ENCODE assay signal across 8 cellular contexts in the genomic region with DNA sequence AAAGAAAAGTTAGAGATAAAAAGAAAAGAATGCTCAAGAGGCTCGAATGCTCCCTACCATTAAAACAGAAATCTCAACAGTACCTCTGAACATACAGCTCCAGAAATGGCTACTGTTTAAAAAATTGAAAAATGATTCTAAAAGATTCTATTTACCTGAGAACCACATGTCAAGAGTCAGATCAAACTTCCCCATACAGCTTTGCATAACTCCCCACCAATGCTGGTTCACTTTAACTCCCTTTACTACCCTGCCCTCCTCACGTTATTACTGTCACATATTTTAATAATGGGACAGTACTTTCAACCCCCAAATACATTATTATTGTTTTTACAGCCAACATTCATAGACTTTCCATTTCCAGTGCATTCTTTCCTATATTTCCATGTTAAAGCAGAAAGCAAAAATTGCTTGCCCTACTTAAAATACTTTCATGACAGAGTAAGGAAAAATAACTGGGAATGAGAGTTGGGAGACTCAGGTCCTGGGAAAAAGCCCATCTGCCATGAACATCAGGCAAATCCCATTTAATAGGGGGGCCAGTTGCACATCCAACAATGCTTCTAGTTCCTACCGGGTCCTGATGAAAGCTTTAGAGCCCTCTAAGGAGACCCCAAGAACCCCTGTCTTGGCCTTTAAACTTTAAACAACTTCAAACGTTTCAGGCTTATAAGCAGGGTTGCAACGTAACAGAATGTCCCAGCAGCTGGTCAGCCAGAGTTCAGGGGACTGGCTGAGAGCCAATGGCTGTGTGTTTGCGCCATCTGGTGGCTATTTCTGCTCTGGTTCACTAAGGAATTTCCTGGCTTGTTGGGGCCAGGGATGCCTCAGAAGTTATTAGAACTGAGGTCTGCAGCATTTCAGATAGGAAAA.
A peak's percentile ranks its signal among the peaks of the same experiment; 100 is the strongest.
DNase-seq lines count a peak whose midpoint lies in the region; ATAC-seq and TF ChIP-seq lines count a peak whose summit lies in the region.

No MANE protein-coding gene starts in this region.

- no peaks in the 10 kb centered on the region for H3K9me1 ChIP-seq in IMR-90 (ENCODE audit: insufficient read depth, low read length)

- no peak overlapping the region for H2AK5ac ChIP-seq in IMR-90 (ENCODE audit: low read depth, low read length)

- H3K27me3 ChIP-seq in IMR-90 (ENCODE audit: control insufficient read depth, insufficient read depth, low read length): no peaks in the 10 kb centered on the region
- no peaks in the 10 kb centered on the region for H3K27me3 ChIP-seq in neural cell (ENCODE audit: insufficient read depth, low read depth, low read length)

- H3K9me3 ChIP-seq in IMR-90 (ENCODE audit: control insufficient read depth, insufficient read depth, low read length) (no peaks in the 10 kb centered on the region), neural cell (ENCODE audit: low read length) (no peaks in the 10 kb centered on the region)

- H3K4me1 Mint-ChIP-seq in activated T-helper 2 cell treated with anti-CD3 and anti-CD28 coated beads, Interferon-gamma antibody, Interleukin-2, Interleukin-4, amounts not matched to agents 10 μg/mL and 5 μg/mL and 100 μg/mL, durations not matched to agents 14 hours and 24 hours and 36 hours (ENCODE audit: low read depth): peaks cover 13% of the 10 kb centered on the region

- H3K23ac ChIP-seq in IMR-90 (ENCODE audit: low read depth, low read length): no peak overlapping the region

- WGBS in IMR-90 (ENCODE audit: extremely low coverage in 2 of 2, insufficient read length in 1 of 2), 2 experiments: no CpG with 5 or more reads among the region's 6 CpGs

- no peak overlapping the region for H4K91ac ChIP-seq in IMR-90 (ENCODE audit: insufficient read depth, low read depth, low read length)

- no peaks in the 10 kb centered on the region for H3K36me3 ChIP-seq in IMR-90 (ENCODE audit: control insufficient read depth, insufficient read depth, low read length)
- no peaks in the 10 kb centered on the region for H3K36me3 ChIP-seq in neural cell (ENCODE audit: insufficient read depth, low read length)

- H3K9me2 ChIP-seq in neural cell (ENCODE audit: insufficient read depth, low read length): no peaks in the 10 kb centered on the region

- H4K20me1 ChIP-seq in IMR-90 (ENCODE audit: insufficient read depth, low read length) (no peaks in the 10 kb centered on the region), neural cell (ENCODE audit: insufficient read depth) (no peaks in the 10 kb centered on the region)

- DNase-seq in SIG-M5 treated with dmso at 0.1 percent for 504 hours (lab: John Stamatoyannopoulos, UW; ENCODE audit: unreplicated experiment) (peak; percentile 61), SIG-M5 (lab: John Stamatoyannopoulos, UW) (no peak), IMR-90 (peak; percentile 68), OCI-M1 (lab: John Stamatoyannopoulos, UW) (peak; percentile 75), fibroblast of the conjunctiva (ENCODE audit: low read depth) (peak; percentile 75)
- peak; percentile 21 for DNase-seq in activated T-helper 2 cell treated with anti-CD3 and anti-CD28 coated beads, Interferon-gamma antibody, Interleukin-2, Interleukin-4, amounts not matched to agents 10 μg/mL and 5 μg/mL and 100 μg/mL, durations not matched to agents 14 hours and 24 hours and 36 hours (ENCODE audit: low spot score)

- H3K27ac Mint-ChIP-seq in activated T-helper 2 cell treated with anti-CD3 and anti-CD28 coated beads, Interferon-gamma antibody, Interleukin-2, Interleukin-4, amounts not matched to agents 10 μg/mL and 5 μg/mL and 100 μg/mL, durations not matched to agents 14 hours and 24 hours and 36 hours: no peak overlapping the region

- no peaks in the 10 kb centered on the region for H3K9me3 Mint-ChIP-seq in activated T-helper 2 cell treated with anti-CD3 and anti-CD28 coated beads, Interferon-gamma antibody, Interleukin-2, Interleukin-4, amounts not matched to agents 10 μg/mL and 5 μg/mL and 100 μg/mL, durations not matched to agents 14 hours and 24 hours and 36 hours

- H3K79me2 ChIP-seq in neural cell (replicated peaks; ENCODE audit: insufficient read depth, low read length): no peaks in the 10 kb centered on the region

- TF ChIP-seq CTCF in IMR-90 (conservative IDR thresholded peaks at IDR 0.05; ENCODE audit: low read depth, low read length): peak; percentile 87
- TF ChIP-seq CTCF in neural cell (IDR thresholded peaks at IDR 0.05; ENCODE audit: poor library complexity, severe bottlenecking): peak; percentile 89

- H3K18ac ChIP-seq in IMR-90 (ENCODE audit: low read depth, low read length): no peak overlapping the region

- no peak overlapping the region for H4K8ac ChIP-seq in IMR-90 (ENCODE audit: low read depth in 2 of 2, low read length in 2 of 2)

- H3K4me1 ChIP-seq in IMR-90 (ENCODE audit: control insufficient read depth, insufficient read depth, low read length): no peaks in the 10 kb centered on the region

- in situ Hi-C loops in IMR-90 (cut with MboI; ENCODE audit: low sequenced_read_pairs): loop anchor here (25.0 kb wide), 1 partner anchor 636 kb away; a partner anchor contains a TSS

- intact Hi-C loops in IMR-90 (cut with micrococcal nuclease): loop anchor here (1.0 to 5.0 kb wide), 3 partner anchors 214 to 729 kb away; no protein-coding TSS in a partner anchor
- intact Hi-C loops in activated T-helper 2 cell treated with anti-CD3 and anti-CD28 coated beads, Interferon-gamma antibody, Interleukin-2, Interleukin-4, amounts not matched to agents 10 μg/mL and 5 μg/mL and 100 μg/mL, durations not matched to agents 14 hours and 24 hours and 36 hours (cut with micrococcal nuclease): no loop called here

- H3K14ac ChIP-seq in IMR-90 (replicated peaks; ENCODE audit: low read depth, low read length): no peak overlapping the region

- H2BK5ac ChIP-seq in IMR-90 (ENCODE audit: low read depth, low read length, poor library complexity, severe bottlenecking): no peak overlapping the region

- H3K79me1 ChIP-seq in IMR-90 (ENCODE audit: low read depth in 1 of 2, low read length in 2 of 2): no peaks in the 10 kb centered on the region

- CTCF ChIA-PET in IMR-90 (lab: Yijun Ruan, JAX): interaction anchor here (0.6 to 4.7 kb wide), 6 partner anchors 19 to 714 kb away, joined by 3 to 60 read pairs (median 6); no protein-coding TSS in a partner anchor

- peak overlapping the region; percentile 61 for H2AFZ ChIP-seq in IMR-90 (replicated peaks; ENCODE audit: low read length, poor library complexity)
- no peak overlapping the region for H2AFZ ChIP-seq in neural cell (ENCODE audit: low read depth, low read length)

- no peak overlapping the region for H2BK120ac ChIP-seq in IMR-90 (ENCODE audit: low read depth, low read length)

- no peak for TF ChIP-seq EP300 in neural cell (conservative IDR thresholded peaks at IDR 0.05; ENCODE audit: poor library complexity, severe bottlenecking)

- no peak overlapping the region for H3K56ac ChIP-seq in IMR-90 (ENCODE audit: extremely low read depth, insufficient read depth, low read length)

- H3K27ac ChIP-seq in IMR-90 (ENCODE audit: insufficient read depth, low read length) (no peak overlapping the region), neural cell (ENCODE audit: low read length) (no peak overlapping the region), temporal lobe (ENCODE audit: low read depth, low read length) (peak overlapping the region; percentile 50)

- dilution Hi-C loops in IMR-90 (cut with HindIII; ENCODE audit: low sequenced_read_pairs, unreplicated experiment): no loop called here

- peak overlapping the region; percentile 67 for H2AK9ac ChIP-seq in IMR-90 (replicated peaks; ENCODE audit: low read depth, low read length, poor library complexity)

- no peaks in the 10 kb centered on the region for H3F3A ChIP-seq in neural cell (ENCODE audit: insufficient read depth, low read length, poor library complexity, severe bottlenecking)

- no peak overlapping the region for H2BK20ac ChIP-seq in IMR-90 (ENCODE audit: low read depth, low read length)

- POLR2A ChIA-PET in IMR-90 (lab: Charles Lee; ENCODE audit: unreplicated experiment): no interaction called here

- H4K5ac ChIP-seq in IMR-90 (ENCODE audit: low read depth, low read length): no peak overlapping the region

- no peak overlapping the region for H3K4me3 Mint-ChIP-seq in activated T-helper 2 cell treated with anti-CD3 and anti-CD28 coated beads, Interferon-gamma antibody, Interleukin-2, Interleukin-4, amounts not matched to agents 10 μg/mL and 5 μg/mL and 100 μg/mL, durations not matched to agents 14 hours and 24 hours and 36 hours (ENCODE audit: low read depth)

- TF ChIP-seq POLR2A in IMR-90 (IDR thresholded peaks at IDR 0.05; ENCODE audit: low read depth, low read length): no peak

- H3K4me2 ChIP-seq in IMR-90 (ENCODE audit: low read depth, low read length): no peak overlapping the region
- no peak overlapping the region for H3K4me2 ChIP-seq in neural cell (ENCODE audit: low read length)

- H2BK15ac ChIP-seq in IMR-90 (ENCODE audit: low read depth, low read length): no peak overlapping the region

- peak; percentile 52 for TF ChIP-seq RAD21 in IMR-90 (IDR thresholded peaks at IDR 0.05; ENCODE audit: low read length)
- TF ChIP-seq RAD21 in neural cell (conservative IDR thresholded peaks at IDR 0.05): peak; percentile 85

- H3K36me3 Mint-ChIP-seq in activated T-helper 2 cell treated with anti-CD3 and anti-CD28 coated beads, Interferon-gamma antibody, Interleukin-2, Interleukin-4, amounts not matched to agents 10 μg/mL and 5 μg/mL and 100 μg/mL, durations not matched to agents 14 hours and 24 hours and 36 hours (ENCODE audit: low read depth): peaks cover 44% of the 10 kb centered on the region

- no peak overlapping the region for H3K4me3 ChIP-seq in IMR-90 (ENCODE audit: insufficient read depth, low read depth, low read length)
- no peak overlapping the region for H3K4me3 ChIP-seq in neural cell (ENCODE audit: low read length)

- ATAC-seq in IMR-90 (ENCODE audit: low read depth): peak; percentile 81

- no peak overlapping the region for H3K9ac ChIP-seq in IMR-90 (ENCODE audit: low read depth, low read length)
- H3K9ac ChIP-seq in neural cell (ENCODE audit: low read length): no peak overlapping the region

- BruUV-seq in IMR-90 (replicated peaks; lab: Mats Ljungman, UMichigan): no TSS peak

- H3K4ac ChIP-seq in IMR-90 (ENCODE audit: low read depth, low read length): no peak overlapping the region

- H3K27me3 Mint-ChIP-seq in activated T-helper 2 cell treated with anti-CD3 and anti-CD28 coated beads, Interferon-gamma antibody, Interleukin-2, Interleukin-4, amounts not matched to agents 10 μg/mL and 5 μg/mL and 100 μg/mL, durations not matched to agents 14 hours and 24 hours and 36 hours (ENCODE audit: low read depth): no peaks in the 10 kb centered on the region

TF ChIP-seq in IMR-90, 13 proteins besides CTCF, POLR2A, EP300 and RAD21:
- TF ChIP-seq SMC3 (IDR thresholded peaks at IDR 0.05; ENCODE audit: low read depth, low read length): peak; percentile 55
- no peak for TF ChIP-seq RFX5 (IDR thresholded peaks at IDR 0.05; ENCODE audit: low read depth, low read length)
